16 cellular contexts compared by ENCODE assay signal in the genomic region with DNA sequence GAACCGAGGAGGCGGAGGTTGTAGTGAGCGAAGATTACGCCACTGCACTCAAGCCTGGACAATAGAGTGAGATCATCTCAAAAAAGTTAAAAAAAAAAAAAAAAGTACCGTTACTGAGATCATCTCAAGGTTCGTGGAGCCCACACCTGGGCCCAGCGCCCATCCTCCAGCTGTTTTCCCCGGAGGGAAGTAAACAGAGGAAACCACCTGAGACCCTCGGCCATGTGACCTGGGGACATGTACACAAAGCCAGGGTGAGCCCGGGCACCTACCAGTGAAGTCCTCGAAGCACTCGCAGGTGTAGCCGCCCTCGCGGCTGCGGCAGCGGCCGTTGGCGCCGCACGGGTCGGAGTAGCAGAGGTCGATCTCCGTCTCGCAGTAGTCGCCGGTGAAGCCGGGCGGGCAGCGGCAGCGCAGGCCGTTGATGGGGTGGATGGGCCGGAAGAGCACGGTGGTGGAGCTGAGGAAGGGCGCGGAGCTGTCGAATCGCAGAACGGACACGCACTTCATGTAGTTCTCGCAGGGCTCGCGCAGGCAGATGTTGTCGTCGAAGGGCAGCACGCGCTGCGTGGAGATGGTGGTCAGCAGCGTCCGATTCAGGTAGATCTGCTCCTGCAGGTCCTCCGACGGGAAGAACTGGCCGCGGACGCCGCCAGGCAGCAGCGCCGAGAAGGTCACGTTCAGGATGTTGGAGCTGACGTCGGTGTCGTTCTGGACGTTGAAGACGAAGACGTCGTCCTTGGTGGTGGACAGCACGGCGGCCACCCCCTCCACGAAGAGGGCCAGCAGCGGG.
DNase-seq lines count a peak whose midpoint lies in the region; ATAC-seq and TF ChIP-seq lines count a peak whose summit lies in the region.
"Had no signal": no experiment of that assay in that cellular context is flagged by ENCODE, and none has a peak within 500 bp of the region (broad histone marks: within the 10 kb centered on the region; RNA-seq: fewer than 3 reads in every experiment).

No MANE protein-coding gene starts in this region.

- no peaks in the 10 kb centered on the region for H3K27me3 ChIP-seq in BLaER1
- no peaks in the 10 kb centered on the region for H3K27me3 ChIP-seq in PC-3 (ENCODE audit: low read length)
- H3K27me3 ChIP-seq in esophagus squamous epithelium, result peaks cover 0 to 7% (median 0%) of the 10 kb centered on the region in 4 donors
- no peaks in the 10 kb centered on the region for H3K27me3 ChIP-seq in neuronal stem cell (ENCODE audit: control insufficient read depth in 3 of 3, insufficient read depth in 3 of 3, low read depth in 1 of 3, low read length in 3 of 3)

- peaks cover 4% of the 10 kb centered on the region for H3K79me1 ChIP-seq in neuronal stem cell (ENCODE audit: low read depth, low read length)

- H3K14ac ChIP-seq in neuronal stem cell (ENCODE audit: low read length), result no peak overlapping the region

- no peak overlapping the region for H4K91ac ChIP-seq in neuronal stem cell (ENCODE audit: low read depth, low read length, poor library complexity)

- no peak overlapping the region for H3K4ac ChIP-seq in neuronal stem cell (ENCODE audit: low read length)

- no peaks in the 10 kb centered on the region for H3K9me2 ChIP-seq in PC-3 (replicated peaks; ENCODE audit: low read length)

- no TSS peak for BruUV-seq in PC-3 (replicated peaks; lab: Mats Ljungman, UMichigan)

- H3K9ac ChIP-seq in BLaER1 (no peak overlapping the region), PC-3 (ENCODE audit: low read length) (no peak overlapping the region), neuronal stem cell (ENCODE audit: low read depth, low read length, poor library complexity) (no peak overlapping the region)

- peak overlapping the region; percentile 36 for H2BK120ac ChIP-seq in neuronal stem cell (ENCODE audit: low read depth, low read length)

- no peak overlapping the region for H2BK12ac ChIP-seq in neuronal stem cell (ENCODE audit: low read length)

- peaks cover 4% of the 10 kb centered on the region; the same call in 1 of the 2 replicates for H3K36me3 ChIP-seq in BLaER1
- no peaks in the 10 kb centered on the region for H3K36me3 ChIP-seq in PC-3 (ENCODE audit: low read depth, low read length)
- peaks cover 0 to 38% (median 3%) of the 10 kb centered on the region in 3 donors for H3K36me3 ChIP-seq in esophagus squamous epithelium
- H3K36me3 ChIP-seq in neuronal stem cell (replicated peaks in 1 of 2; ENCODE audit: control insufficient read depth in 2 of 2, insufficient read depth in 2 of 2, low read length in 2 of 2), result peaks cover 0 to 28% of the 10 kb centered on the region in 2 donors

- ATAC-seq in PC-3 (no peak), GM18520 (IDR thresholded peaks at IDR 0.05; ENCODE audit: unreplicated experiment) (no peak)
- ATAC-seq: K562 had no signal

- peaks cover 71% of the 10 kb centered on the region for H3K4me1 ChIP-seq in BLaER1
- H3K4me1 ChIP-seq in PC-3 (ENCODE audit: insufficient read depth, low read length), result peaks cover 12% of the 10 kb centered on the region; the same call in 1 of the 2 replicates
- peaks cover 0 to 38% (median 15%) of the 10 kb centered on the region in 3 donors for H3K4me1 ChIP-seq in esophagus squamous epithelium
- H3K4me1 ChIP-seq in neuronal stem cell (ENCODE audit: control insufficient read depth in 2 of 2, insufficient read depth in 1 of 2, low read depth in 1 of 2, low read length in 2 of 2), result peaks cover 0 to 4% of the 10 kb centered on the region in 2 donors
- H3K4me1 ChIP-seq: Caco-2 had no signal

- H2AFZ ChIP-seq in PC-3 (ENCODE audit: low read length) (no peak overlapping the region), neuronal stem cell (ENCODE audit: low read length) (no peak overlapping the region)

- peak overlapping the region; percentile 79 for H3K18ac ChIP-seq in neuronal stem cell (ENCODE audit: low read length)

- H2AK5ac ChIP-seq in neuronal stem cell (ENCODE audit: low read depth, low read length), result peak overlapping the region; percentile 84

- CTCF ChIA-PET in PC-3 (lab: Charles Lee), result no interaction called here

- no peak overlapping the region for H3K27ac ChIP-seq in BLaER1
- peak overlapping the region; percentile 30; the same call in 1 of the 2 replicates for H3K27ac ChIP-seq in PC-3 (ENCODE audit: low read length)
- H3K27ac ChIP-seq in esophagus squamous epithelium, result peak overlapping the region in 3 of 4 donors; percentile 42 to 72 (median 58)
- H3K27ac ChIP-seq in neuronal stem cell (replicated peaks; ENCODE audit: low read length), result no peak overlapping the region

- H3F3A ChIP-seq in PC-3 (ENCODE audit: low read length, unreplicated experiment), result no peaks in the 10 kb centered on the region

- H2BK5ac ChIP-seq in neuronal stem cell (ENCODE audit: low read length), result peak overlapping the region; percentile 43

- DNase-seq in PC-3 (no peak), esophagus squamous epithelium (lab: John Stamatoyannopoulos, UW) (no peak), neuronal stem cell (ENCODE audit: low spot score) (no peak), NCI-H82 treated with DMSO at 0.1 percent for 48 hours (lab: John Stamatoyannopoulos, UW; ENCODE audit: unreplicated experiment) (no peak), UCSD-AML1 (lab: John Stamatoyannopoulos, UW; ENCODE audit: unreplicated experiment) (no peak)
- DNase-seq: Caco-2; CD4-positive, alpha-beta T cell; GF-D8; GOT3; NCI-H446; NCI-H526 treated with DMSO at 0.1 percent for 48 hours; NK-92 treated with Interleukin-12 subunit alpha and Interleukin-12 subunit beta, amount 100 ng/mL, for 24 hours; SIG-M5 had no signal

- TF ChIP-seq CTCF in PC-3 (conservative IDR thresholded peaks at IDR 0.05; ENCODE audit: low read depth, low read length) (no peak), esophagus squamous epithelium (IDR thresholded peaks at IDR 0.05) (no peak)

- H4K20me1 ChIP-seq in BLaER1 (no peaks in the 10 kb centered on the region), PC-3 (ENCODE audit: low read length) (no peaks in the 10 kb centered on the region)

- no peak for TF ChIP-seq POLR2A in esophagus squamous epithelium (IDR thresholded peaks at IDR 0.05)

- H3K4me3 ChIP-seq in BLaER1 (no peak overlapping the region), PC-3 (ENCODE audit: low read length) (no peak overlapping the region), esophagus squamous epithelium (no peak overlapping the region), neuronal stem cell (ENCODE audit: low read length in 2 of 2) (no peak overlapping the region)
- H3K4me3 ChIP-seq: K562 had no signal

- peak overlapping the region; percentile 25 for H3K23ac ChIP-seq in neuronal stem cell (ENCODE audit: low read depth, low read length, poor library complexity)

- H3K79me2 ChIP-seq in PC-3 (ENCODE audit: low read length), result no peaks in the 10 kb centered on the region

- intact Hi-C loops in PC-3 (cut with micrococcal nuclease) (no loop called here), esophagus squamous epithelium (cut with DNase I) (no loop called here)

- peak overlapping the region; percentile 47 for H2BK15ac ChIP-seq in neuronal stem cell (ENCODE audit: low read length)

- POLR2A ChIA-PET in PC-3 (lab: Charles Lee; ENCODE audit: unreplicated experiment), result no interaction called here

- H3K9me3 ChIP-seq in BLaER1 (no peaks in the 10 kb centered on the region), PC-3 (ENCODE audit: low read length) (no peaks in the 10 kb centered on the region), esophagus squamous epithelium (no peaks in the 10 kb centered on the region), neuronal stem cell (replicated peaks in 1 of 2; ENCODE audit: control insufficient read depth in 2 of 2, insufficient read depth in 1 of 2, low read depth in 1 of 2, low read length in 2 of 2) (no peaks in the 10 kb centered on the region)
- H3K9me3 ChIP-seq: Caco-2 had no signal

- H4K8ac ChIP-seq in neuronal stem cell (ENCODE audit: low read depth, low read length), result peak overlapping the region; percentile 24

- 86% methylated on average over 43 to 64 of the region's 70 CpGs for WGBS in esophagus squamous epithelium, 2 donors
- no CpG with 5 or more reads among the region's 70 CpGs for WGBS in neuronal stem cell (ENCODE audit: extremely low coverage in 2 of 2, insufficient read length in 2 of 2, insufficient replicate concordance in 1 of 2), 2 donors

- H3K4me2 ChIP-seq in BLaER1, result peak overlapping the region; percentile 76
- no peak overlapping the region for H3K4me2 ChIP-seq in PC-3 (ENCODE audit: low read length)
- H3K4me2 ChIP-seq in neuronal stem cell (ENCODE audit: insufficient read depth, low read length, poor library complexity, severe bottlenecking), result no peak overlapping the region

Comparison
In these comparisons a context has a peak if more than half of its experiments do, and no peak if none do; other contexts are left out.
1. H3K27ac ChIP-seq: peak in PC-3 (single experiment) and esophagus squamous epithelium (3 of 4); none in BLaER1 (single experiment) and neuronal stem cell (single experiment).